2 cellular contexts compared by ENCODE assay signal in genomic region chr11:75324189-75324588, GRCh38.
TF ChIP-seq lines count a peak whose summit lies in the region.

No MANE protein-coding gene starts in this region.

TF ChIP-seq in IMR-90, 13 proteins besides CTCF, POLR2A, EP300 and RAD21:
- TF ChIP-seq USF2 (IDR thresholded peaks at IDR 0.05; ENCODE audit: low read depth, low read length) (no peak), MAFK (IDR thresholded peaks at IDR 0.05; ENCODE audit: low read depth, low read length) (no peak), CHD1 (IDR thresholded peaks at IDR 0.05; ENCODE audit: low read depth, low read length) (no peak), SMC3 (IDR thresholded peaks at IDR 0.05; ENCODE audit: low read depth, low read length) (no peak), RCOR1 (IDR thresholded peaks at IDR 0.05; ENCODE audit: insufficient replicate concordance, low read length) (no peak), NFE2L2 (IDR thresholded peaks at IDR 0.05; ENCODE audit: low read depth, low read length) (no peak), CEBPB (IDR thresholded peaks at IDR 0.05; ENCODE audit: low read depth, low read length) (no peak), MXI1 (IDR thresholded peaks at IDR 0.05; ENCODE audit: borderline replicate concordance, low read depth, low read length) (no peak), ELK1 (IDR thresholded peaks at IDR 0.05; ENCODE audit: borderline replicate concordance, low read depth, low read length) (no peak), MAZ (IDR thresholded peaks at IDR 0.05; ENCODE audit: borderline replicate concordance, low read depth, low read length) (no peak), RFX5 (IDR thresholded peaks at IDR 0.05; ENCODE audit: low read depth, low read length) (no peak), BHLHE40 (IDR thresholded peaks at IDR 0.05; ENCODE audit: low read depth, low read length) (no peak), FOS (IDR thresholded peaks at IDR 0.05; ENCODE audit: low read depth, low read length) (no peak)

TF ChIP-seq in H1, 55 proteins besides CTCF, POLR2A, EP300 and RAD21:
- TF ChIP-seq BACH1 (IDR thresholded peaks at IDR 0.05; ENCODE audit: low read length) (no peak), ATF2 (IDR thresholded peaks at IDR 0.05; ENCODE audit: low read length) (no peak), MAFK (IDR thresholded peaks at IDR 0.05; ENCODE audit: low read depth, low read length) (no peak), E2F6 (IDR thresholded peaks at IDR 0.05) (no peak), GTF2F1 (IDR thresholded peaks at IDR 0.05; ENCODE audit: borderline replicate concordance, low read depth, low read length) (no peak), ATF3 (IDR thresholded peaks at IDR 0.05; ENCODE audit: insufficient read depth, low read depth, low read length) (no peak), NANOG (IDR thresholded peaks at IDR 0.05; ENCODE audit: insufficient read depth, low read depth, low read length, poor library complexity, severe bottlenecking) (no peak), RXRA (IDR thresholded peaks at IDR 0.05; ENCODE audit: insufficient read depth, low read depth, low read length) (no peak), RFX5 (IDR thresholded peaks at IDR 0.05; ENCODE audit: borderline replicate concordance, low read depth, low read length) (no peak), SUZ12 (IDR thresholded peaks at IDR 0.05; ENCODE audit: low read length) (no peak), SP2 (IDR thresholded peaks at IDR 0.05; ENCODE audit: low read length) (no peak), EGR1 (IDR thresholded peaks at IDR 0.05; ENCODE audit: borderline replicate concordance, low read depth, low read length) (no peak), POU5F1 (IDR thresholded peaks at IDR 0.05; ENCODE audit: low read depth, low read length) (no peak), BCL11A (IDR thresholded peaks at IDR 0.05; ENCODE audit: low read depth in 2 of 2, low read length in 2 of 2) (no peak), ZNF274 (IDR thresholded peaks at IDR 0.05; ENCODE audit: borderline replicate concordance, extremely low read depth, low read length) (no peak), SP4 (IDR thresholded peaks at IDR 0.05; ENCODE audit: low read length) (no peak), SRF (IDR thresholded peaks at IDR 0.05; ENCODE audit: low read depth, low read length) (no peak), RNF2 (IDR thresholded peaks at IDR 0.05; ENCODE audit: borderline replicate concordance, low read depth, low read length, missing control alignments, poor library complexity, severe bottlenecking) (no peak), MAX (IDR thresholded peaks at IDR 0.05) (no peak)
